ENCODE assay signal across 8 cellular contexts in genomic region chr11:3408722-3409121, GRCh38. TPM values are rescaled to one million over a fixed set of nuclear protein-coding genes. Genes with fewer than 3 reads are reported as not detected.
A peak's percentile ranks its signal among the peaks of the same experiment; 100 is the strongest.
DNase-seq lines count a peak whose midpoint lies in the region; ATAC-seq, FAIRE-seq and TF ChIP-seq lines count a peak whose summit lies in the region.
"Not testable (repeated sequence)": the region's sequence is repeated elsewhere in the genome, so short reads cannot be mapped to it uniquely, and the experiment has no call there.

No MANE protein-coding gene starts in this region.

- not testable (repeated sequence) for ATAC-seq in CD4-positive, alpha-beta T cell (ENCODE audit: poor library complexity); Right ventricle myocardium inferior

- not testable (repeated sequence) for H3K36me3 Mint-ChIP-seq in CD4-positive, alpha-beta T cell (ENCODE audit: low read depth); neural progenitor cell

- H3K4me2 ChIP-seq in neural progenitor cell, result not testable (repeated sequence)

- H3K9me3 Mint-ChIP-seq in CD4-positive, alpha-beta T cell; neural progenitor cell: not testable (repeated sequence)

- peak; percentile 65 to 82 (median 72) for DNase-seq in CD4-positive, alpha-beta T cell
- peak; percentile 57 for DNase-seq in HTR-8/SVneo (ENCODE audit: insufficient read length, low spot score)
- peak; percentile 74 for DNase-seq in NCI-H748 (lab: John Stamatoyannopoulos, UW; ENCODE audit: unreplicated experiment)
- DNase-seq in activated CD4-positive, CD25-positive, alpha-beta regulatory T cell treated with anti-CD3 and anti-CD28 coated beads, Interleukin-2, amount 50 U/mL, for 72 hours, result peak; percentile 78
- peak; percentile 12 for DNase-seq in astrocyte of the cerebellum (ENCODE audit: low read depth)
- DNase-seq in Right ventricle myocardium inferior (ENCODE audit: missing footprints), result peak; percentile 77
- peak; percentile 87 for DNase-seq in neural progenitor cell (ENCODE audit: low spot score)
- DNase-seq in stimulated activated CD8-positive, alpha-beta memory T cell treated with anti-CD3 and anti-CD28 coated beads, Interleukin-4, amount 100 ng/mL, for 24 hours (ENCODE audit: low read depth), result peak; percentile 58

- H2AFZ ChIP-seq in neural progenitor cell (replicated peaks), result not testable (repeated sequence)

- not testable (repeated sequence) for H3K79me2 ChIP-seq in neural progenitor cell (ENCODE audit: low read depth)

- not testable (repeated sequence) for H3K4me3 ChIP-seq in astrocyte of the cerebellum (ENCODE audit: low read depth, low read length); neural progenitor cell

- not testable (repeated sequence) for H3K27ac Mint-ChIP-seq in CD4-positive, alpha-beta T cell; neural progenitor cell

- H3K36me3 ChIP-seq in neural progenitor cell, result not testable (repeated sequence)

- not testable (repeated sequence) for H3K27me3 Mint-ChIP-seq in CD4-positive, alpha-beta T cell; neural progenitor cell (ENCODE audit: insufficient read depth, low read depth)

- not testable (repeated sequence) for H3K4me1 ChIP-seq in neural progenitor cell

- H3K9ac ChIP-seq in neural progenitor cell, result not testable (repeated sequence)

- H3K4me1 Mint-ChIP-seq in CD4-positive, alpha-beta T cell (ENCODE audit: low read depth), result not testable (repeated sequence)
- H3K4me1 Mint-ChIP-seq in neural progenitor cell, result peaks cover 11% of the 10 kb centered on the region

- CTCF ChIA-PET in CD4-positive, alpha-beta T cell (lab: Charles Lee), result interaction anchor here (0.6 to 1.4 kb wide), 6 partner anchors 29 to 876 kb away, joined by 3 to 20 read pairs (median 4); partner anchors contain the start of gene ZNF195

- POLR2A ChIA-PET in CD4-positive, alpha-beta T cell (lab: Charles Lee), result interaction anchor here (0.8 to 1.1 kb wide), 2 partner anchors 30 to 67 kb away, joined by 5 to 8 read pairs; partner anchors contain the start of gene ZNF195

- peak; percentile 85 for TF ChIP-seq CTCF in CD4-positive, alpha-beta T cell (IDR thresholded peaks at IDR 0.05)
- TF ChIP-seq CTCF in astrocyte of the cerebellum (IDR thresholded peaks at IDR 0.05; ENCODE audit: low read depth, low read length, missing control alignments), result peak; percentile 67
- TF ChIP-seq CTCF in neural progenitor cell (IDR thresholded peaks at IDR 0.05), result peak; percentile 92

- intact Hi-C loops in CD4-positive, alpha-beta T cell (cut with DNase I, micrococcal nuclease), result loop anchor here in 1 of 2 experiments (10.0 kb wide), 1 partner anchor 304 kb away; no protein-coding TSS in a partner anchor
- intact Hi-C loops in Right ventricle myocardium inferior (cut with DNase I), result not testable (repeated sequence)

- not testable (repeated sequence) for H4K20me1 ChIP-seq in neural progenitor cell (ENCODE audit: low read depth)

- FAIRE-seq in HTR-8/SVneo (lab: Jason Lieb, UNC), result not testable (repeated sequence)

- in situ Hi-C loops in astrocyte of the cerebellum (cut with HindIII; ENCODE audit: low sequenced_read_pairs), result not testable (repeated sequence)

- H3K4me3 Mint-ChIP-seq in CD4-positive, alpha-beta T cell, result not testable (repeated sequence)
- H3K4me3 Mint-ChIP-seq in neural progenitor cell, result peak overlapping the region; percentile 58

- not testable (repeated sequence) for H3F3A ChIP-seq in neural progenitor cell (ENCODE audit: low read depth)

- H3K27ac ChIP-seq in CD4-positive, alpha-beta T cell (ENCODE audit: low read depth, low read length); neural progenitor cell: not testable (repeated sequence)

- H3K9me3 ChIP-seq in CD4-positive, alpha-beta T cell (ENCODE audit: control insufficient read depth, low read length); neural progenitor cell (ENCODE audit: low read depth): not testable (repeated sequence)

- not testable (repeated sequence) for H3K27me3 ChIP-seq in CD4-positive, alpha-beta T cell (ENCODE audit: control insufficient read depth, insufficient read depth, low read length); neural progenitor cell

RNA-seq across cellular contexts. Expression of gene ZNF195, which starts 29.8 kb away (rescaled TPM):
- total RNA-seq in CD4-positive, alpha-beta T cell, result 10 to 100 TPM; 16.6 to 18.4 TPM
- total RNA-seq in Right ventricle myocardium inferior (9.1 TPM), neural progenitor cell (ENCODE audit: low replicate concordance) (57.9 and 72.2 TPM in 2 replicates)

Comparison
In these comparisons a context has a peak if more than half of its experiments do, and no peak if none do; other contexts are left out.
1. DNase-seq: peak in every context shown above with its lines; median percentile 87 in neural progenitor cell; 78 in activated CD4-positive, CD25-positive, alpha-beta regulatory T cell treated with anti-CD3 and anti-CD28 coated beads, Interleukin-2, amount 50 U/mL, for 72 hours; 77 in Right ventricle myocardium inferior; 74 in NCI-H748; 72 in CD4-positive, alpha-beta T cell; 58 in stimulated activated CD8-positive, alpha-beta memory T cell treated with anti-CD3 and anti-CD28 coated beads, Interleukin-4, amount 100 ng/mL, for 24 hours; 57 in HTR-8/SVneo; 12 in astrocyte of the cerebellum.